In genomic region chr21:38824124-38824822, GRCh38 we compare ENCODE assay signal across 1 cellular context.
A peak's percentile ranks its signal among the peaks of the same experiment; 100 is the strongest.
TF ChIP-seq lines count a peak whose summit lies in the region.

No MANE protein-coding gene starts in this region.

TF ChIP-seq in HepG2, 621 proteins besides CTCF, POLR2A, EP300 and RAD21 (continued from another document and continues in another):
- peak; percentile 71 for TF ChIP-seq ARID3A (IDR thresholded peaks at IDR 0.05; ENCODE audit: low read depth, low read length)
- TF ChIP-seq HINFP (CRISPR knock-in tag; IDR thresholded peaks at IDR 0.05; ENCODE audit: low read depth): no peak
- no peak for TF ChIP-seq ZNF432 (CRISPR knock-in tag; IDR thresholded peaks at IDR 0.05; ENCODE audit: borderline replicate concordance)
- peak; percentile 78; the same call in 1 of the 2 replicates for TF ChIP-seq MLX (CRISPR knock-in tag; IDR thresholded peaks at IDR 0.05)
- no peak for TF ChIP-seq ZSCAN30 (CRISPR knock-in tag; IDR thresholded peaks at IDR 0.05)
- peak; percentile 88; the same call in 1 of the 2 replicates for TF ChIP-seq PAF1 (CRISPR knock-in tag; IDR thresholded peaks at IDR 0.05)
- no peak for TF ChIP-seq ZFP90 (CRISPR knock-in tag; IDR thresholded peaks at IDR 0.05; ENCODE audit: borderline replicate concordance)
- no peak for TF ChIP-seq E2F2 (CRISPR knock-in tag; IDR thresholded peaks at IDR 0.05; ENCODE audit: borderline replicate concordance)
- TF ChIP-seq SP4 (CRISPR knock-in tag; IDR thresholded peaks at IDR 0.05): no peak
- no peak for TF ChIP-seq ZNF44 (CRISPR knock-in tag; IDR thresholded peaks at IDR 0.05)
- TF ChIP-seq RERE (CRISPR knock-in tag; IDR thresholded peaks at IDR 0.05; ENCODE audit: low read depth): peak; percentile 47; the same call in 1 of the 2 replicates
- peak; percentile 59; the same call in 1 of the 2 replicates for TF ChIP-seq TFDP1 (CRISPR knock-in tag; IDR thresholded peaks at IDR 0.05; ENCODE audit: borderline replicate concordance)
- no peak for TF ChIP-seq ZNF567 (CRISPR knock-in tag; IDR thresholded peaks at IDR 0.05; ENCODE audit: borderline replicate concordance)
- TF ChIP-seq MEF2D (CRISPR knock-in tag; IDR thresholded peaks at IDR 0.05): peak; percentile 72; the same call in 1 of the 2 replicates
- TF ChIP-seq ZNF615 (CRISPR knock-in tag; IDR thresholded peaks at IDR 0.05; ENCODE audit: borderline replicate concordance): no peak
- TF ChIP-seq ZNF790 (CRISPR knock-in tag; IDR thresholded peaks at IDR 0.05; ENCODE audit: borderline replicate concordance): no peak
- TF ChIP-seq PLSCR1 (CRISPR knock-in tag; IDR thresholded peaks at IDR 0.05; ENCODE audit: borderline replicate concordance): no peak
- TF ChIP-seq SYNCRIP (IDR thresholded peaks at IDR 0.05; ENCODE audit: insufficient read depth, low read depth, low read length): no peak
- 0 out of 2 replicates have a peak, but pooled peaks have one; percentile 42 for TF ChIP-seq SNAPC2 (CRISPR knock-in tag; IDR thresholded peaks at IDR 0.05)
- peak; percentile 84 for TF ChIP-seq BCL6 (CRISPR knock-in tag; IDR thresholded peaks at IDR 0.05)
- TF ChIP-seq ZNF451 (CRISPR knock-in tag; IDR thresholded peaks at IDR 0.05): no peak
- TF ChIP-seq FOXK1 (CRISPR knock-in tag; IDR thresholded peaks at IDR 0.05; ENCODE audit: borderline replicate concordance, low read depth): peak; percentile 82; the same call in 1 of the 2 replicates
- no peak for TF ChIP-seq ZBTB37 (CRISPR knock-in tag; IDR thresholded peaks at IDR 0.05)
- no peak for TF ChIP-seq ISX (CRISPR knock-in tag; conservative IDR thresholded peaks at IDR 0.05)
- TF ChIP-seq ZNF564 (CRISPR knock-in tag; IDR thresholded peaks at IDR 0.05): no peak
- TF ChIP-seq EED (CRISPR knock-in tag; IDR thresholded peaks at IDR 0.05): no peak
- TF ChIP-seq ZNF784 (CRISPR knock-in tag; IDR thresholded peaks at IDR 0.05; ENCODE audit: borderline replicate concordance): no peak
- no peak for TF ChIP-seq SCMH1 (CRISPR knock-in tag; IDR thresholded peaks at IDR 0.05; ENCODE audit: borderline replicate concordance)
- no peak for TF ChIP-seq U2AF2 (IDR thresholded peaks at IDR 0.05; ENCODE audit: low read depth, low read length)
- TF ChIP-seq RFX5 (IDR thresholded peaks at IDR 0.05; ENCODE audit: low read depth, low read length): no peak
- TF ChIP-seq TBP (CRISPR knock-in tag; IDR thresholded peaks at IDR 0.05): 0 out of 2 replicates have a peak, but pooled peaks have one; percentile 45
- TF ChIP-seq RAD51 (IDR thresholded peaks at IDR 0.05; ENCODE audit: borderline replicate concordance): no peak
- no peak for TF ChIP-seq ZNF639 (CRISPR knock-in tag; conservative IDR thresholded peaks at IDR 0.05)
